In the genomic region with DNA sequence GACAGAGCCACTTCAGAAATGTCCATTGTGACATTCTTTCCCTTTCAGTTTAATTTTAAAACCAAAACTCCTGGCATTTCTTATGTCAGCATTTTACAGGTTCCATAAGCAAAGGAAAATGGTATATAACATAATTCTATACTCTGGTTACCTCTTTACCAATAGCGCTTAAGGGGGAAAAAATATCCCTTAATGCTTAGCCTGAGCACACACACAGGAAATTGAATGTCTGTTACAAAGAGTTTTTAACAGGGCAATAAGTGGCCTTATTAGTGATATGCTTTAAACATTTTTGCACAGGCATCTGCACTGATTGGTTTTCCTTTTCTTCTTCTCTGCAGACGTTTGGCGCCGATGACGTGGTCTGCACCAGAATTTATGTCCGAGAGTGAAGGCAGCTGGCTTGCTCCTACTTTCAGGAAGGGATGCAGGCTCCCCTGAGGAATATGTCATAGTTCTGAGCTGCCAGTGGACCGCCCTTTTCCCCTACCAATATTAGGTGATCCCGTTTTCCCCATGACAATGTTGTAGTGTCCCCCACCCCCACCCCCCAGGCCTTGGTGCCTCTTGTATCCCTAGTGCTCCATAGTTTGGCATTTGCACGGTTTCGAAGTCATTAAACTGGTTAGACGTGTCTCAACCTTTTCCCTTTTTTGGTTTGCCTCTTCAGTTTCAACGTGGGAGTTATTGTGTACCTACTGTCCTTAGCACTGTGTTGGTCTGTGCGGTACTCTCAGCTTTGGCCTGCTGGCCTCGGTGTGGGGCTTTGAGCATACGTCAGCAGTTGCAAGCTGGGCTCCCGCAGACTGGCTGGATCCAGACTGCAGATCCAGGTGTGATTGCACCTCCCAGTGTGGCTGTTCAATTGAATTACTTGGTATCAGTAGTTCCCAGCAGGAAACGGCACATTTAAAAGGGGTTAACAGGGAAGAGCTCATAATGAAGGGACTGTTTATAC, we compare ENCODE assay signal across 18 cellular contexts. TPM values are rescaled to one million over a fixed set of nuclear protein-coding genes. Genes with fewer than 3 reads are reported as not detected.
DNase-seq lines count a peak whose midpoint lies in the region; ATAC-seq and TF ChIP-seq lines count a peak whose summit lies in the region.
"Had no signal": no experiment of that assay in that cellular context is flagged by ENCODE, and none has a peak within 500 bp of the region (broad histone marks: within the 10 kb centered on the region; RNA-seq: fewer than 3 reads in every experiment).

No MANE protein-coding gene starts in this region.

- CTCF ChIA-PET in mammary epithelial cell (lab: Charles Lee; ENCODE audit: low non-redundant PET) = no interaction called here

- TF ChIP-seq POLR2A in vagina (IDR thresholded peaks at IDR 0.05) = no peak

- TF ChIP-seq RAD21 in neural cell (conservative IDR thresholded peaks at IDR 0.05) = no peak

- H3K79me2 ChIP-seq in mammary epithelial cell (ENCODE audit: insufficient read depth, low read length) (no peaks in the 10 kb centered on the region), neural cell (replicated peaks; ENCODE audit: insufficient read depth, low read length) (no peaks in the 10 kb centered on the region)

- in situ Hi-C loops in mammary epithelial cell (cut with MboI; ENCODE audit: low sequenced_read_pairs in 2 of 2) = no loop called here

- H3K9me3 ChIP-seq in BE2C (no peaks in the 10 kb centered on the region), mammary epithelial cell (replicated peaks; ENCODE audit: insufficient read depth, low read length) (no peaks in the 10 kb centered on the region), neural cell (ENCODE audit: low read length) (no peaks in the 10 kb centered on the region), vagina (no peaks in the 10 kb centered on the region)
- H3K9me3 ChIP-seq: neutrophil had no signal

- no peak for TF ChIP-seq EP300 in neural cell (conservative IDR thresholded peaks at IDR 0.05; ENCODE audit: poor library complexity, severe bottlenecking)

- no peak for TF ChIP-seq CTCF in BE2C (IDR thresholded peaks at IDR 0.05; ENCODE audit: low read depth, low read length)
- no peak for TF ChIP-seq CTCF in mammary epithelial cell (conservative IDR thresholded peaks at IDR 0.05 in 1 of 2, IDR thresholded peaks at IDR 0.05 in 1 of 2; ENCODE audit: extremely low read depth in 1 of 2, insufficient read depth in 1 of 2, low read depth in 1 of 2, low read length in 2 of 2)
- TF ChIP-seq CTCF in neural cell (IDR thresholded peaks at IDR 0.05; ENCODE audit: poor library complexity, severe bottlenecking) = no peak
- no peak for TF ChIP-seq CTCF in vagina (IDR thresholded peaks at IDR 0.05)

- no TSS peak for BruUV-seq in mammary epithelial cell (replicated peaks; lab: Mats Ljungman, UMichigan)

- H3K9me2 ChIP-seq in neural cell (ENCODE audit: insufficient read depth, low read length) = no peaks in the 10 kb centered on the region

- H3F3A ChIP-seq in neural cell (ENCODE audit: insufficient read depth, low read length, poor library complexity, severe bottlenecking) = no peaks in the 10 kb centered on the region

- H3K36me3 ChIP-seq in BE2C (no peaks in the 10 kb centered on the region; the same call in 1 of the 2 replicates), mammary epithelial cell (ENCODE audit: insufficient read depth, low read length) (no peaks in the 10 kb centered on the region), neural cell (ENCODE audit: insufficient read depth, low read length) (no peaks in the 10 kb centered on the region), vagina (no peaks in the 10 kb centered on the region)
- H3K36me3 ChIP-seq: neutrophil had no signal

- H3K4me2 ChIP-seq in mammary epithelial cell (ENCODE audit: insufficient read depth, low read depth, low read length) (no peak overlapping the region), neural cell (ENCODE audit: low read length) (no peak overlapping the region)

- H3K4me3 ChIP-seq in BE2C (ENCODE audit: low read depth, low read length) (peak overlapping the region; percentile 11; the same call in 1 of the 2 replicates), mammary epithelial cell (replicated peaks in 1 of 3; ENCODE audit: insufficient read depth in 1 of 3, low read depth in 2 of 3, low read length in 3 of 3) (no peak overlapping the region), neural cell (ENCODE audit: low read length) (no peak overlapping the region), vagina (no peak overlapping the region)

- ATAC-seq in GM18867 (IDR thresholded peaks at IDR 0.05; ENCODE audit: unreplicated experiment) = no peak
- ATAC-seq: activated T-cell treated with anti-CD3 and anti-CD28 coated beads, Interleukin-2, amount 50 U/mL, for 4 hours had no signal

- peaks cover 35% of the 10 kb centered on the region for H3K4me1 ChIP-seq in BE2C
- H3K4me1 ChIP-seq in mammary epithelial cell (ENCODE audit: insufficient read depth, low read length) = no peaks in the 10 kb centered on the region
- no peaks in the 10 kb centered on the region for H3K4me1 ChIP-seq in vagina

- H2AFZ ChIP-seq in mammary epithelial cell (ENCODE audit: low read depth, low read length) = peak overlapping the region; percentile 26
- H2AFZ ChIP-seq in neural cell (ENCODE audit: low read depth, low read length) = no peak overlapping the region

- dilution Hi-C loops in mammary epithelial cell (cut with HindIII; ENCODE audit: low sequenced_read_pairs) = no loop called here

- WGBS in mammary epithelial cell (ENCODE audit: low coverage, missing lambda C conversion rate) = 46% methylated on average over 17 of the region's 17 CpGs

- H3K27ac ChIP-seq in mammary epithelial cell (ENCODE audit: insufficient read depth, low read depth, low read length) = no peak overlapping the region
- no peak overlapping the region for H3K27ac ChIP-seq in neural cell (ENCODE audit: low read length)
- H3K27ac ChIP-seq in vagina = no peak overlapping the region
- H3K27ac ChIP-seq: neutrophil, WERI-Rb-1 had no signal

- intact Hi-C loops in mammary epithelial cell (cut with micrococcal nuclease) (no loop called here), vagina (cut with DNase I) (no loop called here)

- H3K9ac ChIP-seq in mammary epithelial cell (ENCODE audit: insufficient read depth, low read length) = no peak overlapping the region
- H3K9ac ChIP-seq in neural cell (ENCODE audit: low read length) = no peak overlapping the region

- DNase-seq in BE2C (peak; percentile 70), NCI-H2029 (lab: John Stamatoyannopoulos, UW) (peak; percentile 23), mammary epithelial cell (peak; percentile 23), vagina (ENCODE audit: extremely low spot score in 2 of 2) (no peak), SW 1271 (lab: John Stamatoyannopoulos, UW) (no peak), NCI-H128 (lab: John Stamatoyannopoulos, UW; ENCODE audit: unreplicated experiment) (no peak)
- DNase-seq: activated CD4-positive, alpha-beta memory T cell treated with anti-CD3 and anti-CD28 coated beads, Interleukin-2, amount 10 ng/mL, durations not matched to agents 7 days and 5 days; activated T-cell treated with anti-CD3 and anti-CD28 coated beads, Interleukin-2, amount 50 U/mL, for 4 hours; CD8-positive, alpha-beta memory T cell; dermis blood vessel endothelial cell; erythroblast; NCI-H2171; WERI-Rb-1 had no signal

- H3K27me3 ChIP-seq in BE2C (no peaks in the 10 kb centered on the region), mammary epithelial cell (ENCODE audit: insufficient read depth, low read length) (peaks cover 7% of the 10 kb centered on the region), neural cell (ENCODE audit: insufficient read depth, low read depth, low read length) (no peaks in the 10 kb centered on the region), vagina (no peaks in the 10 kb centered on the region)

- H4K20me1 ChIP-seq in mammary epithelial cell (ENCODE audit: insufficient read depth, low read length) (no peaks in the 10 kb centered on the region), neural cell (ENCODE audit: insufficient read depth) (no peaks in the 10 kb centered on the region)

TF ChIP-seq in neural cell, 6 proteins besides CTCF, POLR2A, EP300 and RAD21 (continues in another document):
- TF ChIP-seq EZH2 (IDR thresholded peaks at IDR 0.05; ENCODE audit: borderline replicate concordance, insufficient read depth, low read length, poor library complexity, severe bottlenecking) (no peak), SMC3 (conservative IDR thresholded peaks at IDR 0.05; ENCODE audit: poor library complexity) (no peak), TAF1 (IDR thresholded peaks at IDR 0.05; ENCODE audit: low read depth) (no peak), POLR2AphosphoS5 (IDR thresholded peaks at IDR 0.05) (peak; percentile 40)
- TF ChIP-seq, protein P1, sequence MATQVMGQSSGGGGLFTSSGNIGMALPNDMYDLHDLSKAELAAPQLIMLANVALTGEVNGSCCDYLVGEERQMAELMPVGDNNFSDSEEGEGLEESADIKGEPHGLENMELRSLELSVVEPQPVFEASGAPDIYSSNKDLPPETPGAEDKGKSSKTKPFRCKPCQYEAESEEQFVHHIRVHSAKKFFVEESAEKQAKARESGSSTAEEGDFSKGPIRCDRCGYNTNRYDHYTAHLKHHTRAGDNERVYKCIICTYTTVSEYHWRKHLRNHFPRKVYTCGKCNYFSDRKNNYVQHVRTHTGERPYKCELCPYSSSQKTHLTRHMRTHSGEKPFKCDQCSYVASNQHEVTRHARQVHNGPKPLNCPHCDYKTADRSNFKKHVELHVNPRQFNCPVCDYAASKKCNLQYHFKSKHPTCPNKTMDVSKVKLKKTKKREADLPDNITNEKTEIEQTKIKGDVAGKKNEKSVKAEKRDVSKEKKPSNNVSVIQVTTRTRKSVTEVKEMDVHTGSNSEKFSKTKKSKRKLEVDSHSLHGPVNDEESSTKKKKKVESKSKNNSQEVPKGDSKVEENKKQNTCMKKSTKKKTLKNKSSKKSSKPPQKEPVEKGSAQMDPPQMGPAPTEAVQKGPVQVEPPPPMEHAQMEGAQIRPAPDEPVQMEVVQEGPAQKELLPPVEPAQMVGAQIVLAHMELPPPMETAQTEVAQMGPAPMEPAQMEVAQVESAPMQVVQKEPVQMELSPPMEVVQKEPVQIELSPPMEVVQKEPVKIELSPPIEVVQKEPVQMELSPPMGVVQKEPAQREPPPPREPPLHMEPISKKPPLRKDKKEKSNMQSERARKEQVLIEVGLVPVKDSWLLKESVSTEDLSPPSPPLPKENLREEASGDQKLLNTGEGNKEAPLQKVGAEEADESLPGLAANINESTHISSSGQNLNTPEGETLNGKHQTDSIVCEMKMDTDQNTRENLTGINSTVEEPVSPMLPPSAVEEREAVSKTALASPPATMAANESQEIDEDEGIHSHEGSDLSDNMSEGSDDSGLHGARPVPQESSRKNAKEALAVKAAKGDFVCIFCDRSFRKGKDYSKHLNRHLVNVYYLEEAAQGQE (IDR thresholded peaks at IDR 0.05; ENCODE audit: borderline replicate concordance) = no peak

RNA-seq across cellular contexts. Expression of gene CRABP1, which starts 7.7 kb away (rescaled TPM):
- 28.6 TPM for polyA plus RNA-seq in BE2C (2012; ENCODE audit: insufficient read depth, insufficient read length, low read depth)
- total RNA-seq in mammary epithelial cell = not detected
- polyA plus RNA-seq in mammary epithelial cell = not detected
- not detected for polyA minus RNA-seq in mammary epithelial cell
- 7.0 and 8.7 TPM in 2 replicates for polyA plus RNA-seq in neural cell
- 1.7 and 3.2 TPM in 2 replicates for polyA minus RNA-seq in neural cell
- total RNA-seq in vagina = not detected
- total RNA-seq: activated CD4-positive, alpha-beta memory T cell treated with anti-CD3 and anti-CD28 coated beads, Interleukin-2, amount 10 ng/mL, durations not matched to agents 7 days and 5 days; activated T-cell treated with anti-CD3 and anti-CD28 coated beads, Interleukin-2, amount 50 U/mL, for 4 hours; CD8-positive, alpha-beta memory T cell; dermis blood vessel endothelial cell; mesenteric fat pad; T-helper 1 cell treated with Interleukin-12 subunit alpha and Interleukin-12 subunit beta and Interleukin-4 antibody, amounts not matched to agents 30 ng/mL and 1 ng/mL, for 36 hours had no signal
- polyA plus RNA-seq: CD8-positive, alpha-beta memory T cell had no signal

RNA-seq across cellular contexts. Expression of gene SKIC8, which starts 48.5 kb away (rescaled TPM):
- 81.0 TPM for polyA plus RNA-seq in BE2C (2012; ENCODE audit: insufficient read depth, insufficient read length, low read depth)
- total RNA-seq in mammary epithelial cell (10 to 100 TPM; 41.3 to 62.2 TPM), vagina (54.3 TPM)
- polyA plus RNA-seq in mammary epithelial cell (91.9 TPM), neural cell (160 and 170 TPM in 2 replicates)
- polyA minus RNA-seq in mammary epithelial cell (88.6 TPM), neural cell (65.8 and 73.5 TPM in 2 replicates)

Comparison
In these comparisons a context has a peak if more than half of its experiments do, and no peak if none do; other contexts are left out.
1. DNase-seq: peak in BE2C (single experiment), NCI-H2029 (single experiment) and mammary epithelial cell (single experiment); none in vagina (0 of 2), SW 1271 (0 of 2) and NCI-H128 (single experiment).